Comparison of ENCODE assay signal across 1 cellular context in the genomic region with DNA sequence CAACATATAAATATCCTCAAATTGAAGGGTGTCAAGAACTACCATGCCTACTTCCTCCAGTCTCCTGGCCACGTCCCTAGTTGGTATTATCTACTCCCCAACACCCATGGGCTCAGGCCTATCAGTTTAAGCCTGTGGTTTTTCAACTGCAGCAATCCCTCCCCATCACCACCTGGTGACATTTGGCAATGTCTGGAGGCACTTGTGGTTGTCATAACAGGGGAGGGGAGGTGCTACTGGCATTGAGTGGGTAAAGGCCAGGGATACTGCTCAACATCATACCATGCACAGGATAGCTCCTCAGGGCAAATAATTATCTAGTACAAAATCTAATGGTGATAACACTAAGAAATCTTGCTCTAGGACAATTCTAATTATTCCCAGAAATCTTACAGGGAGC.
TF ChIP-seq lines count a peak whose summit lies in the region.

No MANE protein-coding gene starts in this region.

TF ChIP-seq in SK-N-SH treated with all-trans-retinoic acid at 6 μM for 48 hours, 23 proteins besides CTCF, POLR2A, EP300 and RAD21 (continued from another document):
- TF ChIP-seq, protein P1, sequence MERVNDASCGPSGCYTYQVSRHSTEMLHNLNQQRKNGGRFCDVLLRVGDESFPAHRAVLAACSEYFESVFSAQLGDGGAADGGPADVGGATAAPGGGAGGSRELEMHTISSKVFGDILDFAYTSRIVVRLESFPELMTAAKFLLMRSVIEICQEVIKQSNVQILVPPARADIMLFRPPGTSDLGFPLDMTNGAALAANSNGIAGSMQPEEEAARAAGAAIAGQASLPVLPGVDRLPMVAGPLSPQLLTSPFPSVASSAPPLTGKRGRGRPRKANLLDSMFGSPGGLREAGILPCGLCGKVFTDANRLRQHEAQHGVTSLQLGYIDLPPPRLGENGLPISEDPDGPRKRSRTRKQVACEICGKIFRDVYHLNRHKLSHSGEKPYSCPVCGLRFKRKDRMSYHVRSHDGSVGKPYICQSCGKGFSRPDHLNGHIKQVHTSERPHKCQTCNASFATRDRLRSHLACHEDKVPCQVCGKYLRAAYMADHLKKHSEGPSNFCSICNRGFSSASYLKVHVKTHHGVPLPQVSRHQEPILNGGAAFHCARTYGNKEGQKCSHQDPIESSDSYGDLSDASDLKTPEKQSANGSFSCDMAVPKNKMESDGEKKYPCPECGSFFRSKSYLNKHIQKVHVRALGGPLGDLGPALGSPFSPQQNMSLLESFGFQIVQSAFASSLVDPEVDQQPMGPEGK (CRISPR knock-in tag; IDR thresholded peaks at IDR 0.05; ENCODE audit: borderline replicate concordance) = no peak
- TF ChIP-seq ZFP30 (CRISPR knock-in tag; IDR thresholded peaks at IDR 0.05) = no peak
- TF ChIP-seq CSDC2 (CRISPR knock-in tag; IDR thresholded peaks at IDR 0.05) = no peak
- no peak for TF ChIP-seq ZNF70 (CRISPR knock-in tag; IDR thresholded peaks at IDR 0.05)
- no peak for TF ChIP-seq TCF4 (CRISPR knock-in tag; IDR thresholded peaks at IDR 0.05; ENCODE audit: borderline replicate concordance)
- TF ChIP-seq RARB (CRISPR knock-in tag; IDR thresholded peaks at IDR 0.05) = no peak
